In genomic region chr9:124342946-124343485, GRCh38 we compare ENCODE assay signal across 8 cellular contexts.
DNase-seq lines count a peak whose midpoint lies in the region; ATAC-seq and TF ChIP-seq lines count a peak whose summit lies in the region.
"Had no signal": no experiment of that assay in that cellular context is flagged by ENCODE, and none has a peak within 500 bp of the region (broad histone marks: within the 10 kb centered on the region; RNA-seq: fewer than 3 reads in every experiment).

No MANE protein-coding gene starts in this region.

- peaks cover 46% of the 10 kb centered on the region for H3K36me3 Mint-ChIP-seq in Calu3 (ENCODE audit: insufficient read depth, unreplicated experiment)
- H3K36me3 Mint-ChIP-seq in activated CD4-positive, alpha-beta T cell treated with anti-CD3 and anti-CD28 coated beads, Interleukin-2, amount 10 ng/mL, durations not matched to agents 24 days and 14 days (ENCODE audit: low read depth) = no peaks in the 10 kb centered on the region

- no peak overlapping the region for H3K27ac Mint-ChIP-seq in Calu3 (ENCODE audit: unreplicated experiment)
- H3K27ac Mint-ChIP-seq in activated CD4-positive, alpha-beta T cell treated with anti-CD3 and anti-CD28 coated beads, Interleukin-2, amount 10 ng/mL, durations not matched to agents 24 days and 14 days = no peak overlapping the region
- H3K27ac Mint-ChIP-seq: T-helper 1 cell treated with Interleukin-12 subunit alpha and Interleukin-12 subunit beta and Interleukin-4 antibody, amounts not matched to agents 30 μg/mL and 1 μg/mL, for 36 hours had no signal

- no peaks in the 10 kb centered on the region for H3K9me3 Mint-ChIP-seq in Calu3 (ENCODE audit: low read depth, unreplicated experiment)
- no peaks in the 10 kb centered on the region for H3K9me3 Mint-ChIP-seq in activated CD4-positive, alpha-beta T cell treated with anti-CD3 and anti-CD28 coated beads, Interleukin-2, amount 10 ng/mL, durations not matched to agents 24 days and 14 days
- H3K9me3 Mint-ChIP-seq: T-helper 1 cell treated with Interleukin-12 subunit alpha and Interleukin-12 subunit beta and Interleukin-4 antibody, amounts not matched to agents 30 μg/mL and 1 μg/mL, for 36 hours had no signal

- H3K4me1 ChIP-seq in sigmoid colon = peaks cover 0 to 22% (median 16%) of the 10 kb centered on the region in 4 donors

- no peaks in the 10 kb centered on the region for H3K27me3 Mint-ChIP-seq in Calu3 (ENCODE audit: unreplicated experiment)
- H3K27me3 Mint-ChIP-seq in activated CD4-positive, alpha-beta T cell treated with anti-CD3 and anti-CD28 coated beads, Interleukin-2, amount 10 ng/mL, durations not matched to agents 24 days and 14 days = no peaks in the 10 kb centered on the region

- no peak overlapping the region for H3K4me3 Mint-ChIP-seq in Calu3 (ENCODE audit: low read depth, unreplicated experiment)
- H3K4me3 Mint-ChIP-seq in activated CD4-positive, alpha-beta T cell treated with anti-CD3 and anti-CD28 coated beads, Interleukin-2, amount 10 ng/mL, durations not matched to agents 24 days and 14 days = no peak overlapping the region
- H3K4me3 Mint-ChIP-seq: T-helper 1 cell treated with Interleukin-12 subunit alpha and Interleukin-12 subunit beta and Interleukin-4 antibody, amounts not matched to agents 30 μg/mL and 1 μg/mL, for 36 hours had no signal

- H3K36me3 ChIP-seq in WERI-Rb-1 (peaks cover 8% of the 10 kb centered on the region), sigmoid colon (peaks cover 0 to 49% (median 20%) of the 10 kb centered on the region in 4 donors)

- H3K9me3 ChIP-seq in WERI-Rb-1 (ENCODE audit: severe bottlenecking) = no peaks in the 10 kb centered on the region
- no peaks in the 10 kb centered on the region for H3K9me3 ChIP-seq in sigmoid colon

- H3K4me1 Mint-ChIP-seq in Calu3 (ENCODE audit: low read depth, unreplicated experiment) = no peaks in the 10 kb centered on the region
- H3K4me1 Mint-ChIP-seq in activated CD4-positive, alpha-beta T cell treated with anti-CD3 and anti-CD28 coated beads, Interleukin-2, amount 10 ng/mL, durations not matched to agents 24 days and 14 days = no peaks in the 10 kb centered on the region

- H3K4me3 ChIP-seq in WERI-Rb-1 (ENCODE audit: low read depth, low read length) (no peak overlapping the region), sigmoid colon (peak overlapping the region in 3 of 4 donors; percentile 26 to 28 (median 27))

- CTCF ChIA-PET in Calu3 (lab: Charles Lee) = no interaction called here

- no TSS peak for BruUV-seq in Calu3 (replicated peaks; lab: Mats Ljungman, UMichigan)

- intact Hi-C loops in left ventricle myocardium superior (cut with micrococcal nuclease) = no loop called here
- intact Hi-C loops in sigmoid colon (cut with DNase I) = no loop called here
- intact Hi-C loops in Calu3 (cut with micrococcal nuclease; ENCODE audit: unreplicated experiment) = no loop called here
- intact Hi-C loops in activated CD4-positive, alpha-beta T cell treated with anti-CD3 and anti-CD28 coated beads, Interleukin-2, amount 10 ng/mL, durations not matched to agents 24 days and 14 days (cut with micrococcal nuclease) = no loop called here

- 75 to 84% methylated on average over 25 of the region's 25 CpGs for WGBS in sigmoid colon, 2 donors

- TF ChIP-seq EP300 in sigmoid colon (IDR thresholded peaks at IDR 0.05) = no peak

- peak; percentile 89 for DNase-seq in HT1080 (ENCODE audit: low read depth)
- peak; percentile 56 for DNase-seq in WERI-Rb-1
- peak; percentile 65 for DNase-seq in left ventricle myocardium superior
- peak; percentile 89 for DNase-seq in sigmoid colon
- DNase-seq in Calu3 = no peak
- no peak for DNase-seq in activated CD4-positive, alpha-beta T cell treated with anti-CD3 and anti-CD28 coated beads, Interleukin-2, amount 10 ng/mL, durations not matched to agents 24 days and 14 days

- ATAC-seq in left ventricle myocardium superior = peak; percentile 59
- ATAC-seq in GM18519 (IDR thresholded peaks at IDR 0.05; ENCODE audit: low FRiP score, unreplicated experiment) = no peak

- TF ChIP-seq CTCF in WERI-Rb-1 (IDR thresholded peaks at IDR 0.05; ENCODE audit: low read depth, low read length) (no peak), sigmoid colon (IDR thresholded peaks at IDR 0.05) (no peak), Calu3 (IDR thresholded peaks at IDR 0.05; ENCODE audit: unreplicated experiment) (no peak)

- TF ChIP-seq POLR2A in sigmoid colon (IDR thresholded peaks at IDR 0.05) = no peak

- H3K27ac ChIP-seq in WERI-Rb-1 (peak overlapping the region; percentile 17; the same call in 1 of the 2 replicates), sigmoid colon (peak overlapping the region; percentile 55 to 79 (median 65))

- no peaks in the 10 kb centered on the region for H3K27me3 ChIP-seq in WERI-Rb-1 (ENCODE audit: insufficient read depth, low read depth, severe bottlenecking)
- H3K27me3 ChIP-seq in sigmoid colon = no peaks in the 10 kb centered on the region

Comparison
In these comparisons a context has a peak if more than half of its experiments do, and no peak if none do; other contexts are left out.
1. DNase-seq: peak in HT1080 (single experiment), WERI-Rb-1 (single experiment), left ventricle myocardium superior (single experiment) and sigmoid colon (single experiment); none in Calu3 (single experiment) and activated CD4-positive, alpha-beta T cell treated with anti-CD3 and anti-CD28 coated beads, Interleukin-2, amount 10 ng/mL, durations not matched to agents 24 days and 14 days (single experiment).